ENCODE assay signal across 8 cellular contexts in genomic region chr4:147096667-147097604, GRCh38.
A peak's percentile ranks its signal among the peaks of the same experiment; 100 is the strongest.
DNase-seq lines count a peak whose midpoint lies in the region; ATAC-seq and TF ChIP-seq lines count a peak whose summit lies in the region.

No MANE protein-coding gene starts in this region.

- peaks cover 0 to 16% (median 2%) of the 10 kb centered on the region in 3 donors for H3K4me1 ChIP-seq in gastroesophageal sphincter

- no peaks in the 10 kb centered on the region for H3K36me3 ChIP-seq in gastroesophageal sphincter

- no peak overlapping the region for H3K27ac ChIP-seq in gastroesophageal sphincter

- peak; percentile 40 for DNase-seq in AG08395 (ENCODE audit: low spot score)
- peak; percentile 35 for DNase-seq in GM13977 (ENCODE audit: low spot score)
- DNase-seq in HT1080 (ENCODE audit: low read depth): peak; percentile 60
- DNase-seq in SW480 (ENCODE audit: low spot score): peak; percentile 36
- no peak for DNase-seq in retinal pigment epithelial cell (ENCODE audit: low read depth)

- TF ChIP-seq EP300 in gastroesophageal sphincter (IDR thresholded peaks at IDR 0.05): no peak

- H3K4me3 ChIP-seq in gastroesophageal sphincter (no peak overlapping the region), retinal pigment epithelial cell (ENCODE audit: low read length) (no peak overlapping the region)

- H3K27me3 ChIP-seq in gastroesophageal sphincter: no peaks in the 10 kb centered on the region

- no peaks in the 10 kb centered on the region for H3K9me3 ChIP-seq in gastroesophageal sphincter

- WGBS in gastroesophageal sphincter (ENCODE audit: low coverage in 1 of 2), 2 donors: 23 to 25% methylated on average over 6 of the region's 6 CpGs

- TF ChIP-seq POLR2A in gastroesophageal sphincter (IDR thresholded peaks at IDR 0.05): no peak

- in situ Hi-C loops in GM13977 (cut with MboI; ENCODE audit: low pct_unique_long_range_greater_than_20kb, low sequenced_read_pairs, unreplicated experiment): loop anchor here (25.0 kb wide), 1 partner anchor 760 kb away; no protein-coding TSS in a partner anchor

- TF ChIP-seq CTCF in GM13977 (IDR thresholded peaks at IDR 0.05; ENCODE audit: extremely low read depth, insufficient read depth, missing control alignments): peak; percentile 61
- TF ChIP-seq CTCF in gastroesophageal sphincter (IDR thresholded peaks at IDR 0.05): peak; percentile 69 to 80 (median 76)
- peak; percentile 55 for TF ChIP-seq CTCF in retinal pigment epithelial cell (conservative IDR thresholded peaks at IDR 0.05; ENCODE audit: low read depth, low read length)

- ATAC-seq in gastroesophageal sphincter (peak; percentile 85), esophagus mucosa (no peak), GM19324 (IDR thresholded peaks at IDR 0.05; ENCODE audit: low FRiP score, unreplicated experiment) (no peak)
